In genomic region chr7:79786187-79786586, GRCh38 we compare ENCODE assay signal across 17 cellular contexts.
"Had no signal": no experiment of that assay in that cellular context is flagged by ENCODE, and none has a peak within 500 bp of the region (broad histone marks: within the 10 kb centered on the region; RNA-seq: fewer than 3 reads in every experiment).

No MANE protein-coding gene starts in this region.

- H3K36me3 ChIP-seq: breast epithelium, prostate gland, spleen had no signal

- H3K27ac Mint-ChIP-seq: activated B cell treated with CpG ODN at 0.5 μM for 24 hours; activated CD4-positive, alpha-beta T cell treated with anti-CD3 and anti-CD28 coated beads, Interleukin-2, amount 10 ng/mL, durations not matched to agents 24 days and 14 days; activated naive CD8-positive, alpha-beta T cell treated with anti-CD3 and anti-CD28 coated beads for 36 hours; activated T-helper 1 cell treated with anti-CD3 and anti-CD28 coated beads, Interleukin-12 subunit alpha, Interleukin-12 subunit beta, Interleukin-2, Interleukin-4 antibody, amounts not matched to agents 30 ng/mL and 10 ng/mL and 1 ng/mL, durations not matched to agents 14 hours and 24 hours and 36 hours; dendritic cell treated with granulocyte-macrophage colony-stimulating factor and Interleukin-4, amounts not matched to agents 40 ng/mL and 50 ng/mL, for 4 days; stimulated activated naive CD8-positive, alpha-beta T cell treated with anti-CD3 and anti-CD28 coated beads, Interleukin-15, amount 100 ng/mL, for 72 hours had no signal

- H3K9me3 ChIP-seq: prostate gland had no signal

- H3K27me3 Mint-ChIP-seq: activated B cell treated with CpG ODN at 0.5 μM for 24 hours; activated CD4-positive, alpha-beta T cell treated with anti-CD3 and anti-CD28 coated beads, Interleukin-2, amount 10 ng/mL, durations not matched to agents 24 days and 14 days; activated naive CD8-positive, alpha-beta T cell treated with anti-CD3 and anti-CD28 coated beads for 36 hours; dendritic cell treated with granulocyte-macrophage colony-stimulating factor and Interleukin-4, amounts not matched to agents 40 ng/mL and 50 ng/mL, for 4 days; stimulated activated naive CD8-positive, alpha-beta T cell treated with anti-CD3 and anti-CD28 coated beads, Interleukin-15, amount 100 ng/mL, for 72 hours; type B pancreatic cell had no signal

- H3K4me1 Mint-ChIP-seq: activated B cell treated with CpG ODN at 0.5 μM for 24 hours; activated CD4-positive, alpha-beta T cell treated with anti-CD3 and anti-CD28 coated beads, Interleukin-2, amount 10 ng/mL, durations not matched to agents 24 days and 14 days; activated naive CD8-positive, alpha-beta T cell treated with anti-CD3 and anti-CD28 coated beads for 36 hours; neural crest cell had no signal

- H3K4me3 Mint-ChIP-seq: activated B cell treated with CpG ODN at 0.5 μM for 24 hours; activated CD4-positive, alpha-beta T cell treated with anti-CD3 and anti-CD28 coated beads, Interleukin-2, amount 10 ng/mL, durations not matched to agents 24 days and 14 days; activated naive CD8-positive, alpha-beta T cell treated with anti-CD3 and anti-CD28 coated beads for 36 hours; activated T-helper 1 cell treated with anti-CD3 and anti-CD28 coated beads, Interleukin-12 subunit alpha, Interleukin-12 subunit beta, Interleukin-2, Interleukin-4 antibody, amounts not matched to agents 30 ng/mL and 10 ng/mL and 1 ng/mL, durations not matched to agents 14 hours and 24 hours and 36 hours; dendritic cell treated with granulocyte-macrophage colony-stimulating factor and Interleukin-4, amounts not matched to agents 40 ng/mL and 50 ng/mL, for 4 days; neural crest cell; stimulated activated naive CD8-positive, alpha-beta T cell treated with anti-CD3 and anti-CD28 coated beads, Interleukin-15, amount 100 ng/mL, for 72 hours; type B pancreatic cell had no signal

- H3K27ac ChIP-seq: breast epithelium, prostate gland, spleen had no signal

- H3K9me3 Mint-ChIP-seq: activated B cell treated with CpG ODN at 0.5 μM for 24 hours; activated CD4-positive, alpha-beta T cell treated with anti-CD3 and anti-CD28 coated beads, Interleukin-2, amount 10 ng/mL, durations not matched to agents 24 days and 14 days; activated naive CD8-positive, alpha-beta T cell treated with anti-CD3 and anti-CD28 coated beads for 36 hours; activated T-helper 1 cell treated with anti-CD3 and anti-CD28 coated beads, Interleukin-12 subunit alpha, Interleukin-12 subunit beta, Interleukin-2, Interleukin-4 antibody, amounts not matched to agents 30 ng/mL and 10 ng/mL and 1 ng/mL, durations not matched to agents 14 hours and 24 hours and 36 hours; dendritic cell treated with granulocyte-macrophage colony-stimulating factor and Interleukin-4, amounts not matched to agents 40 ng/mL and 50 ng/mL, for 4 days; stimulated activated naive CD8-positive, alpha-beta T cell treated with anti-CD3 and anti-CD28 coated beads, Interleukin-15, amount 100 ng/mL, for 72 hours had no signal

- H3K27me3 ChIP-seq: breast epithelium, spleen had no signal

- DNase-seq: activated B cell treated with CpG ODN at 0.5 μM for 24 hours; activated CD4-positive, alpha-beta T cell treated with anti-CD3 and anti-CD28 coated beads, Interleukin-2, amount 10 ng/mL, durations not matched to agents 24 days and 14 days; activated CD8-positive, alpha-beta memory T cell treated with anti-CD3 and anti-CD28 coated beads for 24 hours; activated naive CD8-positive, alpha-beta T cell treated with anti-CD3 and anti-CD28 coated beads for 36 hours; anterior cingulate cortex; cerebellar nuclear complex; effector memory CD4-positive, alpha-beta T cell; kidney glomerular epithelial cell; spleen; stimulated activated naive CD8-positive, alpha-beta T cell treated with anti-CD3 and anti-CD28 coated beads, Interleukin-15, amount 100 ng/mL, for 72 hours; T-helper 2 cell had no signal

- H3K4me1 ChIP-seq: breast epithelium, prostate gland, spleen had no signal

- H3K4me3 ChIP-seq: breast epithelium, prostate gland, spleen had no signal

- H3K36me3 Mint-ChIP-seq: activated naive CD8-positive, alpha-beta T cell treated with anti-CD3 and anti-CD28 coated beads for 36 hours; type B pancreatic cell had no signal
